Comparison of ENCODE assay signal across 8 cellular contexts in genomic region chr20:5113615-5113986, GRCh38. TPM values are rescaled to one million over a fixed set of nuclear protein-coding genes. Genes with fewer than 3 reads are reported as not detected.
A peak's percentile ranks its signal among the peaks of the same experiment; 100 is the strongest.
DNase-seq lines count a peak whose midpoint lies in the region; ATAC-seq and TF ChIP-seq lines count a peak whose summit lies in the region.

No MANE protein-coding gene starts in this region.

- intact Hi-C loops in esophagus squamous epithelium (cut with DNase I), result no loop called here

- ATAC-seq in RWPE2 (ENCODE audit: low read depth), result no peak
- no peak for ATAC-seq in HG03469 (IDR thresholded peaks at IDR 0.05; ENCODE audit: unreplicated experiment)

- no peaks in the 10 kb centered on the region for H3K9me3 ChIP-seq in RWPE2 (ENCODE audit: severe bottlenecking)
- H3K9me3 ChIP-seq in esophagus squamous epithelium, result no peaks in the 10 kb centered on the region

- TF ChIP-seq CTCF in RWPE2 (IDR thresholded peaks at IDR 0.05; ENCODE audit: poor library complexity, severe bottlenecking) (no peak), esophagus squamous epithelium (IDR thresholded peaks at IDR 0.05) (no peak)

- no peak for TF ChIP-seq POLR2A in esophagus squamous epithelium (IDR thresholded peaks at IDR 0.05)

- H3K27me3 ChIP-seq in RWPE2 (ENCODE audit: insufficient read depth, poor library complexity, severe bottlenecking), result no peaks in the 10 kb centered on the region
- no peaks in the 10 kb centered on the region for H3K27me3 ChIP-seq in esophagus squamous epithelium
- H3K27me3 ChIP-seq in rectal smooth muscle tissue (ENCODE audit: control insufficient read depth, insufficient read depth, low read length), result no peaks in the 10 kb centered on the region

- H3K27ac ChIP-seq in RWPE2 (ENCODE audit: poor library complexity, severe bottlenecking) (peak overlapping the region; percentile 74), esophagus squamous epithelium (peak overlapping the region; percentile 92 to 98 (median 96)), rectal smooth muscle tissue (ENCODE audit: low read depth, low read length) (peak overlapping the region; percentile 87)

- WGBS in esophagus squamous epithelium, 2 donors, result 20 to 39% methylated on average over 3 of the region's 3 CpGs

- H3K4me3 ChIP-seq in GM08714 (ENCODE audit: low read length) (peak overlapping the region; percentile 100), RWPE2 (ENCODE audit: severe bottlenecking) (peak overlapping the region; percentile 71), esophagus squamous epithelium (peak overlapping the region; percentile 60 to 86 (median 77)), rectal smooth muscle tissue (ENCODE audit: low read length) (peak overlapping the region; percentile 77)

- H3K36me3 ChIP-seq in RWPE2 (ENCODE audit: low read depth) (peaks cover 73% of the 10 kb centered on the region), esophagus squamous epithelium (peaks cover 6 to 66% (median 10%) of the 10 kb centered on the region in 3 donors), rectal smooth muscle tissue (ENCODE audit: control insufficient read depth, insufficient read depth, low read length) (peaks cover 3% of the 10 kb centered on the region)

- H3K9ac ChIP-seq in rectal smooth muscle tissue (ENCODE audit: low read length), result peak overlapping the region; percentile 98

- H3K4me1 ChIP-seq in RWPE2 (ENCODE audit: insufficient read depth, poor library complexity, severe bottlenecking) (peaks cover 13% of the 10 kb centered on the region), esophagus squamous epithelium (peaks cover 0 to 39% (median 26%) of the 10 kb centered on the region in 3 donors), rectal smooth muscle tissue (ENCODE audit: control insufficient read depth, insufficient read depth, low read length) (peaks cover 8% of the 10 kb centered on the region)

- no peak for DNase-seq in RWPE2 (ENCODE audit: low spot score)
- DNase-seq in esophagus squamous epithelium (lab: John Stamatoyannopoulos, UW), result no peak
- DNase-seq in DMS79 (lab: John Stamatoyannopoulos, UW), result no peak
- DNase-seq in NCI-H2196 treated with DMSO at 0.1 percent for 48 hours (lab: John Stamatoyannopoulos, UW; ENCODE audit: unreplicated experiment), result no peak
- no peak for DNase-seq in iPS-NIHi7 (ENCODE audit: extremely low spot score)

RNA-seq across cellular contexts. Expression of gene TMEM230, which starts 0.7 kb away (rescaled TPM):
- 10 to 100 TPM; 19.2 to 46.1 (median 34.6) TPM for total RNA-seq in esophagus squamous epithelium

RNA-seq across cellular contexts. Expression of gene PCNA, which starts 6.2 kb away (rescaled TPM):
- 100 to 1,000 TPM in 2 of 4 donors, 10 to 100 TPM in 2; 58.9 to 160 (median 97.1) TPM for total RNA-seq in esophagus squamous epithelium

RNA-seq across cellular contexts. Expression of gene CDS2, which starts 13.2 kb away (rescaled TPM):
- 10 to 100 TPM; 13.7 to 25.7 (median 14.5) TPM for total RNA-seq in esophagus squamous epithelium
